In genomic region chr11:99918761-99919160, GRCh38 we compare ENCODE assay signal across 23 cellular contexts.
"Had no signal": no experiment of that assay in that cellular context is flagged by ENCODE, and none has a peak within 500 bp of the region (broad histone marks: within the 10 kb centered on the region; RNA-seq: fewer than 3 reads in every experiment).

No MANE protein-coding gene starts in this region.

- H3K9me3 ChIP-seq: ovary, thyroid gland had no signal

- H3K36me3 Mint-ChIP-seq: stimulated activated effector memory CD8-positive, alpha-beta T cell treated with anti-CD3 and anti-CD28 coated beads, Interleukin-12 subunit alpha, Interleukin-12 subunit beta, amount 100 ng/mL, for 72 hours had no signal

- ATAC-seq: effector memory CD8-positive, alpha-beta T cell; left lobe of liver; naive thymus-derived CD8-positive, alpha-beta T cell; psoas muscle; right cardiac atrium; stimulated activated effector memory CD8-positive, alpha-beta T cell treated with anti-CD3 and anti-CD28 coated beads, Interleukin-12 subunit alpha, Interleukin-12 subunit beta, amount 100 ng/mL, for 72 hours had no signal

- H3K4me1 Mint-ChIP-seq: immature natural killer cell; naive thymus-derived CD8-positive, alpha-beta T cell; nephron progenitor cell; stimulated activated effector memory CD8-positive, alpha-beta T cell treated with anti-CD3 and anti-CD28 coated beads, Interleukin-12 subunit alpha, Interleukin-12 subunit beta, amount 100 ng/mL, for 72 hours had no signal

- H3K4me3 ChIP-seq: coronary artery, ovary, psoas muscle, sigmoid colon, stomach, thyroid gland had no signal

- H3K27ac ChIP-seq: coronary artery, ovary, psoas muscle, sigmoid colon, stomach, thyroid gland had no signal

- H3K4me1 ChIP-seq: psoas muscle, sigmoid colon, stomach, thyroid gland had no signal

- H3K27me3 Mint-ChIP-seq: effector memory CD8-positive, alpha-beta T cell; naive thymus-derived CD8-positive, alpha-beta T cell had no signal

- H3K27me3 ChIP-seq: ovary, sigmoid colon, stomach, thyroid gland had no signal

- H3K27ac Mint-ChIP-seq: effector memory CD8-positive, alpha-beta T cell; immature natural killer cell; naive thymus-derived CD8-positive, alpha-beta T cell; nephron progenitor cell; stimulated activated effector memory CD8-positive, alpha-beta T cell treated with anti-CD3 and anti-CD28 coated beads, Interleukin-12 subunit alpha, Interleukin-12 subunit beta, amount 100 ng/mL, for 72 hours had no signal

- H3K4me3 Mint-ChIP-seq: effector memory CD8-positive, alpha-beta T cell; immature natural killer cell; naive thymus-derived CD8-positive, alpha-beta T cell; nephron progenitor cell; stimulated activated effector memory CD8-positive, alpha-beta T cell treated with anti-CD3 and anti-CD28 coated beads, Interleukin-12 subunit alpha, Interleukin-12 subunit beta, amount 100 ng/mL, for 72 hours had no signal

- H3K36me3 ChIP-seq: ovary, sigmoid colon, stomach, thyroid gland had no signal

- DNase-seq: effector memory CD8-positive, alpha-beta T cell; hypothalamus; immature natural killer cell; mesenchymal stem cell; naive thymus-derived CD8-positive, alpha-beta T cell; nephron progenitor cell; occipital lobe; ovary; posterior cingulate gyrus; psoas muscle; right cardiac atrium; sigmoid colon; stimulated activated CD4-positive, alpha-beta T cell treated with anti-CD3 and anti-CD28 coated beads, Interleukin-2, amount 100 ng/mL, for 24 hours; stimulated activated CD4-positive, alpha-beta T cell treated with anti-CD3 and anti-CD28 coated beads, Interleukin-4, amount 100 ng/mL, for 24 hours; stimulated activated naive CD4-positive, alpha-beta T cell treated with Interleukin-2 at 50 U/mL for 16 hours; stomach; thyroid gland; trophoblast cell had no signal

- FAIRE-seq: frontal cortex, keratinocyte had no signal
